In genomic region chr20:45427236-45428149, GRCh38 we compare ENCODE assay signal across 1 cellular context.
TF ChIP-seq lines count a peak whose summit lies in the region.

No MANE protein-coding gene starts in this region.

TF ChIP-seq in K562, 482 proteins besides CTCF, POLR2A, EP300 and RAD21 (continues in another document):
- TF ChIP-seq C11orf30 (IDR thresholded peaks at IDR 0.05; ENCODE audit: low read depth) (peak; percentile 75), HMGXB4 (CRISPR knock-in tag; IDR thresholded peaks at IDR 0.05) (no peak), POLR3A (IDR thresholded peaks at IDR 0.05; ENCODE audit: borderline replicate concordance, extremely low read depth, insufficient read depth, insufficient read length) (no peak), SETDB1 (IDR thresholded peaks at IDR 0.05; ENCODE audit: low read length) (no peak), RAD51 (IDR thresholded peaks at IDR 0.05; ENCODE audit: borderline replicate concordance, low read depth) (peak; percentile 64; the same call in 1 of the 2 replicates), CBFA2T2 (conservative IDR thresholded peaks at IDR 0.05) (peak; percentile 76), CBX8 (IDR thresholded peaks at IDR 0.05; ENCODE audit: borderline replicate concordance, extremely low read depth, low read depth, low read length, poor library complexity, severe bottlenecking) (no peak), NBN (IDR thresholded peaks at IDR 0.05; ENCODE audit: low read depth) (no peak; the same call in 1 of the 2 replicates), ZNF75A (CRISPR knock-in tag; IDR thresholded peaks at IDR 0.05) (no peak), SMARCA4 (IDR thresholded peaks at IDR 0.05) (peak; percentile 41; the same call in 1 of the 2 replicates), RCOR1 (IDR thresholded peaks at IDR 0.05; ENCODE audit: borderline replicate concordance in 1 of 2, low read depth in 2 of 2, low read length in 2 of 2) (peak in 1 of 2 experiments; percentile 43; a peak in 1 of 4 replicates), JUND (IDR thresholded peaks at IDR 0.05; ENCODE audit: borderline replicate concordance, low read depth, low read length) (no peak), JUND (tag; IDR thresholded peaks at IDR 0.05; ENCODE audit: borderline replicate concordance, low read depth, low read length) (no peak), FOXK2 (conservative IDR thresholded peaks at IDR 0.05 in 1 of 2, IDR thresholded peaks at IDR 0.05 in 1 of 2; ENCODE audit: low read depth in 2 of 2) (0 out of 4 replicates have a peak, but pooled peaks of 1 of the 2 experiments have one; percentile 18), ZNF551 (CRISPR knock-in tag; IDR thresholded peaks at IDR 0.05) (no peak), SAFB (IDR thresholded peaks at IDR 0.05; ENCODE audit: borderline replicate concordance, low read depth, low read length) (no peak), NR2C2 (CRISPR knock-in tag; IDR thresholded peaks at IDR 0.05) (no peak), NR2C2 (tag; IDR thresholded peaks at IDR 0.05) (peak; percentile 77), ZNF766 (CRISPR knock-in tag; conservative IDR thresholded peaks at IDR 0.05) (no peak), STAT5B (CRISPR knock-in tag; IDR thresholded peaks at IDR 0.05) (no peak), CXXC5 (CRISPR knock-in tag; IDR thresholded peaks at IDR 0.05) (peak; percentile 74), MED1 (CRISPR knock-in tag; IDR thresholded peaks at IDR 0.05; ENCODE audit: borderline replicate concordance) (no peak), ETV6 (IDR thresholded peaks at IDR 0.05; ENCODE audit: borderline replicate concordance in 1 of 2, low read depth in 2 of 2, low read length in 1 of 2) (peak in 1 of 2 experiments; percentile 52; a peak in 1 of 4 replicates), ETV6 (CRISPR knock-in tag; IDR thresholded peaks at IDR 0.05; ENCODE audit: borderline replicate concordance) (no peak), CBX3 (IDR thresholded peaks at IDR 0.05; ENCODE audit: borderline replicate concordance in 1 of 2, low read length in 2 of 2) (no peak), PHF8 (IDR thresholded peaks at IDR 0.05; ENCODE audit: borderline replicate concordance, low read length) (no peak), ZNF24 (IDR thresholded peaks at IDR 0.05) (no peak), RFX7 (CRISPR knock-in tag; IDR thresholded peaks at IDR 0.05) (no peak), XRCC4 (IDR thresholded peaks at IDR 0.05; ENCODE audit: extremely low read depth, insufficient read depth, insufficient read length) (no peak), SMARCC2 (IDR thresholded peaks at IDR 0.05; ENCODE audit: low read depth) (no peak), STAT5A (IDR thresholded peaks at IDR 0.05; ENCODE audit: borderline replicate concordance, low read length) (no peak), RFX5 (IDR thresholded peaks at IDR 0.05; ENCODE audit: low read depth, low read length) (no peak), DPF2 (IDR thresholded peaks at IDR 0.05) (peak; percentile 50; the same call in 1 of the 2 replicates), RBFOX2 (IDR thresholded peaks at IDR 0.05; ENCODE audit: low read depth, low read length) (no peak), WHSC1 (IDR thresholded peaks at IDR 0.05; ENCODE audit: low read length) (no peak), ZFPM2 (CRISPR knock-in tag; IDR thresholded peaks at IDR 0.05) (no peak), ZNF23 (CRISPR knock-in tag; IDR thresholded peaks at IDR 0.05) (no peak), MBD1 (CRISPR knock-in tag; IDR thresholded peaks at IDR 0.05) (no peak), BRD9 (IDR thresholded peaks at IDR 0.05; ENCODE audit: low read depth, partially characterized antibody) (no peak), ZBTB34 (CRISPR knock-in tag; IDR thresholded peaks at IDR 0.05) (no peak), SMARCA5 (IDR thresholded peaks at IDR 0.05) (no peak), CEBPG (CRISPR knock-in tag; IDR thresholded peaks at IDR 0.05) (peak; percentile 62), CEBPG (tag; conservative IDR thresholded peaks at IDR 0.05 in 1 of 2, IDR thresholded peaks at IDR 0.05 in 1 of 2) (peak; percentile 11 to 44; a peak in 1 of 4 replicates), MECOM (CRISPR knock-in tag; IDR thresholded peaks at IDR 0.05) (no peak), U2AF1 (optimal IDR thresholded peaks at IDR 0.05; ENCODE audit: low read depth, low read length) (no peak), ARID1B (IDR thresholded peaks at IDR 0.05) (peak; percentile 69), ESRRB (CRISPR knock-in tag; IDR thresholded peaks at IDR 0.05; ENCODE audit: borderline replicate concordance) (no peak), SAFB2 (IDR thresholded peaks at IDR 0.05; ENCODE audit: borderline replicate concordance, low read depth, low read length, severe bottlenecking) (no peak), ZNF586 (CRISPR knock-in tag; conservative IDR thresholded peaks at IDR 0.05) (no peak)
- TF ChIP-seq, protein P1, sequence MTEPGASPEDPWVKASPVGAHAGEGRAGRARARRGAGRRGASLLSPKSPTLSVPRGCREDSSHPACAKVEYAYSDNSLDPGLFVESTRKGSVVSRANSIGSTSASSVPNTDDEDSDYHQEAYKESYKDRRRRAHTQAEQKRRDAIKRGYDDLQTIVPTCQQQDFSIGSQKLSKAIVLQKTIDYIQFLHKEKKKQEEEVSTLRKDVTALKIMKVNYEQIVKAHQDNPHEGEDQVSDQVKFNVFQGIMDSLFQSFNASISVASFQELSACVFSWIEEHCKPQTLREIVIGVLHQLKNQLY (CRISPR knock-in tag; conservative IDR thresholded peaks at IDR 0.05) = no peak
- TF ChIP-seq, protein P2, sequence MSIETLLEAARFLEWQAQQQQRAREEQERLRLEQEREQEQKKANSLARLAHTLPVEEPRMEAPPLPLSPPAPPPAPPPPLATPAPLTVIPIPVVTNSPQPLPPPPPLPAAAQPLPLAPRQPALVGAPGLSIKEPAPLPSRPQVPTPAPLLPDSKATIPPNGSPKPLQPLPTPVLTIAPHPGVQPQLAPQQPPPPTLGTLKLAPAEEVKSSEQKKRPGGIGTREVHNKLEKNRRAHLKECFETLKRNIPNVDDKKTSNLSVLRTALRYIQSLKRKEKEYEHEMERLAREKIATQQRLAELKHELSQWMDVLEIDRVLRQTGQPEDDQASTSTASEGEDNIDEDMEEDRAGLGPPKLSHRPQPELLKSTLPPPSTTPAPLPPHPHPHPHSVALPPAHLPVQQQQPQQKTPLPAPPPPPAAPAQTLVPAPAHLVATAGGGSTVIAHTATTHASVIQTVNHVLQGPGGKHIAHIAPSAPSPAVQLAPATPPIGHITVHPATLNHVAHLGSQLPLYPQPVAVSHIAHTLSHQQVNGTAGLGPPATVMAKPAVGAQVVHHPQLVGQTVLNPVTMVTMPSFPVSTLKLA (conservative IDR thresholded peaks at IDR 0.05) = peak; percentile 88 to 95
- TF ChIP-seq, protein P3, sequence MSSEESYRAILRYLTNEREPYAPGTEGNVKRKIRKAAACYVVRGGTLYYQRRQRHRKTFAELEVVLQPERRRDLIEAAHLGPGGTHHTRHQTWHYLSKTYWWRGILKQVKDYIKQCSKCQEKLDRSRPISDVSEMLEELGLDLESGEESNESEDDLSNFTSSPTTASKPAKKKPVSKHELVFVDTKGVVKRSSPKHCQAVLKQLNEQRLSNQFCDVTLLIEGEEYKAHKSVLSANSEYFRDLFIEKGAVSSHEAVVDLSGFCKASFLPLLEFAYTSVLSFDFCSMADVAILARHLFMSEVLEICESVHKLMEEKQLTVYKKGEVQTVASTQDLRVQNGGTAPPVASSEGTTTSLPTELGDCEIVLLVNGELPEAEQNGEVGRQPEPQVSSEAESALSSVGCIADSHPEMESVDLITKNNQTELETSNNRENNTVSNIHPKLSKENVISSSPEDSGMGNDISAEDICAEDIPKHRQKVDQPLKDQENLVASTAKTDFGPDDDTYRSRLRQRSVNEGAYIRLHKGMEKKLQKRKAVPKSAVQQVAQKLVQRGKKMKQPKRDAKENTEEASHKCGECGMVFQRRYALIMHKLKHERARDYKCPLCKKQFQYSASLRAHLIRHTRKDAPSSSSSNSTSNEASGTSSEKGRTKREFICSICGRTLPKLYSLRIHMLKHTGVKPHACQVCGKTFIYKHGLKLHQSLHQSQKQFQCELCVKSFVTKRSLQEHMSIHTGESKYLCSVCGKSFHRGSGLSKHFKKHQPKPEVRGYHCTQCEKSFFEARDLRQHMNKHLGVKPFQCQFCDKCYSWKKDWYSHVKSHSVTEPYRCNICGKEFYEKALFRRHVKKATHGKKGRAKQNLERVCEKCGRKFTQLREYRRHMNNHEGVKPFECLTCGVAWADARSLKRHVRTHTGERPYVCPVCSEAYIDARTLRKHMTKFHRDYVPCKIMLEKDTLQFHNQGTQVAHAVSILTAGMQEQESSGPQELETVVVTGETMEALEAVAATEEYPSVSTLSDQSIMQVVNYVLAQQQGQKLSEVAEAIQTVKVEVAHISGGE (CRISPR knock-in tag; IDR thresholded peaks at IDR 0.05) = no peak
- TF ChIP-seq, protein P4, sequence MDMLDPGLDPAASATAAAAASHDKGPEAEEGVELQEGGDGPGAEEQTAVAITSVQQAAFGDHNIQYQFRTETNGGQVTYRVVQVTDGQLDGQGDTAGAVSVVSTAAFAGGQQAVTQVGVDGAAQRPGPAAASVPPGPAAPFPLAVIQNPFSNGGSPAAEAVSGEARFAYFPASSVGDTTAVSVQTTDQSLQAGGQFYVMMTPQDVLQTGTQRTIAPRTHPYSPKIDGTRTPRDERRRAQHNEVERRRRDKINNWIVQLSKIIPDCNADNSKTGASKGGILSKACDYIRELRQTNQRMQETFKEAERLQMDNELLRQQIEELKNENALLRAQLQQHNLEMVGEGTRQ (CRISPR knock-in tag; IDR thresholded peaks at IDR 0.05) = peak; percentile 53
- TF ChIP-seq, protein P5, sequence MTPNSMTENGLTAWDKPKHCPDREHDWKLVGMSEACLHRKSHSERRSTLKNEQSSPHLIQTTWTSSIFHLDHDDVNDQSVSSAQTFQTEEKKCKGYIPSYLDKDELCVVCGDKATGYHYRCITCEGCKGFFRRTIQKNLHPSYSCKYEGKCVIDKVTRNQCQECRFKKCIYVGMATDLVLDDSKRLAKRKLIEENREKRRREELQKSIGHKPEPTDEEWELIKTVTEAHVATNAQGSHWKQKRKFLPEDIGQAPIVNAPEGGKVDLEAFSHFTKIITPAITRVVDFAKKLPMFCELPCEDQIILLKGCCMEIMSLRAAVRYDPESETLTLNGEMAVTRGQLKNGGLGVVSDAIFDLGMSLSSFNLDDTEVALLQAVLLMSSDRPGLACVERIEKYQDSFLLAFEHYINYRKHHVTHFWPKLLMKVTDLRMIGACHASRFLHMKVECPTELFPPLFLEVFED (CRISPR knock-in tag; conservative IDR thresholded peaks at IDR 0.05) = no peak
- TF ChIP-seq, protein P6, sequence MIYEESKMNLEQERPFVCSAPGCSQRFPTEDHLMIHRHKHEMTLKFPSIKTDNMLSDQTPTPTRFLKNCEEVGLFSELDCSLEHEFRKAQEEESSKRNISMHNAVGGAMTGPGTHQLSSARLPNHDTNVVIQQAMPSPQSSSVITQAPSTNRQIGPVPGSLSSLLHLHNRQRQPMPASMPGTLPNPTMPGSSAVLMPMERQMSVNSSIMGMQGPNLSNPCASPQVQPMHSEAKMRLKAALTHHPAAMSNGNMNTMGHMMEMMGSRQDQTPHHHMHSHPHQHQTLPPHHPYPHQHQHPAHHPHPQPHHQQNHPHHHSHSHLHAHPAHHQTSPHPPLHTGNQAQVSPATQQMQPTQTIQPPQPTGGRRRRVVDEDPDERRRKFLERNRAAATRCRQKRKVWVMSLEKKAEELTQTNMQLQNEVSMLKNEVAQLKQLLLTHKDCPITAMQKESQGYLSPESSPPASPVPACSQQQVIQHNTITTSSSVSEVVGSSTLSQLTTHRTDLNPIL (CRISPR knock-in tag; IDR thresholded peaks at IDR 0.05) = no peak
- TF ChIP-seq, protein P7, sequence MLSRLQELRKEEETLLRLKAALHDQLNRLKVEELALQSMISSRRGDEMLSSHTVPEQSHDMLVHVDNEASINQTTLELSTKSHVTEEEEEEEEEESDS (CRISPR knock-in tag; IDR thresholded peaks at IDR 0.05) = no peak
- TF ChIP-seq, protein P8, sequence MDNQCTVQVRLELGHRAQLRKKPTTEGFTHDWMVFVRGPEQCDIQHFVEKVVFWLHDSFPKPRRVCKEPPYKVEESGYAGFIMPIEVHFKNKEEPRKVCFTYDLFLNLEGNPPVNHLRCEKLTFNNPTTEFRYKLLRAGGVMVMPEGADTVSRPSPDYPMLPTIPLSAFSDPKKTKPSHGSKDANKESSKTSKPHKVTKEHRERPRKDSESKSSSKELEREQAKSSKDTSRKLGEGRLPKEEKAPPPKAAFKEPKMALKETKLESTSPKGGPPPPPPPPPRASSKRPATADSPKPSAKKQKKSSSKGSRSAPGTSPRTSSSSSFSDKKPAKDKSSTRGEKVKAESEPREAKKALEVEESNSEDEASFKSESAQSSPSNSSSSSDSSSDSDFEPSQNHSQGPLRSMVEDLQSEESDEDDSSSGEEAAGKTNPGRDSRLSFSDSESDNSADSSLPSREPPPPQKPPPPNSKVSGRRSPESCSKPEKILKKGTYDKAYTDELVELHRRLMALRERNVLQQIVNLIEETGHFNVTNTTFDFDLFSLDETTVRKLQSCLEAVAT (IDR thresholded peaks at IDR 0.05) = no peak
